In genomic region chr2:106147665-106148064, GRCh38 we compare ENCODE assay signal across 9 cellular contexts. TPM values are rescaled to one million over a fixed set of nuclear protein-coding genes. Genes with fewer than 3 reads are reported as not detected.
DNase-seq lines count a peak whose midpoint lies in the region; ATAC-seq and TF ChIP-seq lines count a peak whose summit lies in the region.
"Had no signal": no experiment of that assay in that cellular context is flagged by ENCODE, and none has a peak within 500 bp of the region (broad histone marks: within the 10 kb centered on the region; RNA-seq: fewer than 3 reads in every experiment).

No MANE protein-coding gene starts in this region.

- H3K27ac ChIP-seq in GM23248, result peak overlapping the region; percentile 29; the same call in 1 of the 2 replicates

- H3K4me3 Mint-ChIP-seq in memory B cell, result peak overlapping the region; percentile 53

- H3K9ac ChIP-seq in GM23248, result peak overlapping the region; percentile 5; the same call in 1 of the 2 replicates

- H3K4me1 Mint-ChIP-seq in memory B cell, result peaks cover 23% of the 10 kb centered on the region

- H3K9me3 Mint-ChIP-seq in memory B cell, result peaks cover 4% of the 10 kb centered on the region

- H4K20me1 ChIP-seq in GM23248 (ENCODE audit: insufficient read depth), result no peaks in the 10 kb centered on the region

- no peak for TF ChIP-seq CTCF in GM12865 (IDR thresholded peaks at IDR 0.05; ENCODE audit: insufficient read depth, low read depth, low read length, missing control alignments)

- H3K4me3 ChIP-seq in GM12865 (ENCODE audit: low read depth, low read length) (no peak overlapping the region), GM23248 (no peak overlapping the region)

- no peaks in the 10 kb centered on the region for H3K27me3 ChIP-seq in GM23248 (replicated peaks; ENCODE audit: insufficient read depth)

- no peaks in the 10 kb centered on the region for H3K9me2 ChIP-seq in GM23248 (ENCODE audit: insufficient read depth)

- peaks cover 12% of the 10 kb centered on the region for H3K4me1 ChIP-seq in GM23248 (ENCODE audit: insufficient read depth)

- H2AFZ ChIP-seq in GM23248, result no peak overlapping the region; the same call in 1 of the 2 replicates

- ATAC-seq in memory B cell (ENCODE audit: low read depth) (peak; percentile 46), GM21390 (IDR thresholded peaks at IDR 0.05; ENCODE audit: unreplicated experiment) (no peak)

- H3K36me3 ChIP-seq in GM23248 (ENCODE audit: low read depth), result no peaks in the 10 kb centered on the region

- 91 to 95% methylated on average over 3 of the region's 3 CpGs for WGBS in GM23248 (ENCODE audit: low coverage in 1 of 2, low lambda C conversion rate in 2 of 2, missing lambda C conversion rate in 2 of 2), 2 experiments

- no peaks in the 10 kb centered on the region for H3F3A ChIP-seq in GM23248 (ENCODE audit: insufficient read depth)

- H3K27me3 Mint-ChIP-seq in memory B cell, result no peaks in the 10 kb centered on the region

- H3K36me3 Mint-ChIP-seq in memory B cell, result peaks cover 50% of the 10 kb centered on the region

- H3K79me2 ChIP-seq in GM23248 (ENCODE audit: insufficient read depth), result no peaks in the 10 kb centered on the region

- no peaks in the 10 kb centered on the region for H3K9me3 ChIP-seq in GM23248 (ENCODE audit: low read depth)

- DNase-seq in GM12865 (ENCODE audit: low read depth), result peak; percentile 53
- peak; percentile 10 for DNase-seq in GM23248
- peak; percentile 36 for DNase-seq in RPMI7951 (ENCODE audit: low read depth)
- no peak for DNase-seq in memory B cell (ENCODE audit: low spot score in 2 of 2)
- DNase-seq in UCSD-AML1 (lab: John Stamatoyannopoulos, UW; ENCODE audit: unreplicated experiment), result no peak
- no peak for DNase-seq in amniotic stem cell (lab: John Stamatoyannopoulos, UW)
- no peak for DNase-seq in hepatic stellate cell (ENCODE audit: low spot score)
- DNase-seq: NCI-H510A treated with DMSO at 0.1 percent for 48 hours had no signal

- peak overlapping the region; percentile 40 for H3K4me2 ChIP-seq in GM23248 (ENCODE audit: unreplicated experiment)

- in situ Hi-C loops in GM23248 (cut with MboI), result no loop called here

- H3K27ac Mint-ChIP-seq in memory B cell, result peak overlapping the region; percentile 72

RNA-seq across cellular contexts. Expression of gene UXS1, which starts 46.4 kb away (rescaled TPM):
- total RNA-seq in GM23248 (2014; rRNA removed; shearing (Covaris generic)), result 29.6 and 35.8 TPM in 2 replicates
- polyA plus RNA-seq in GM23248 (2016; fragmentation: Nextera tagmentation; extraction: Ambion mirVana), result 57.5 TPM in 2 replicates
- 15.6 and 16.3 TPM in 2 replicates for total RNA-seq in RPMI7951 (2014; rRNA removed; shearing (Covaris generic))

Comparison
In these comparisons a context has a peak if more than half of its experiments do, and no peak if none do; other contexts are left out.
1. DNase-seq: peak in GM12865 (single experiment), GM23248 (single experiment) and RPMI7951 (single experiment); none in memory B cell (0 of 2), UCSD-AML1 (single experiment), amniotic stem cell (single experiment) and hepatic stellate cell (single experiment).